24 cellular contexts compared by ENCODE assay signal in the genomic region with DNA sequence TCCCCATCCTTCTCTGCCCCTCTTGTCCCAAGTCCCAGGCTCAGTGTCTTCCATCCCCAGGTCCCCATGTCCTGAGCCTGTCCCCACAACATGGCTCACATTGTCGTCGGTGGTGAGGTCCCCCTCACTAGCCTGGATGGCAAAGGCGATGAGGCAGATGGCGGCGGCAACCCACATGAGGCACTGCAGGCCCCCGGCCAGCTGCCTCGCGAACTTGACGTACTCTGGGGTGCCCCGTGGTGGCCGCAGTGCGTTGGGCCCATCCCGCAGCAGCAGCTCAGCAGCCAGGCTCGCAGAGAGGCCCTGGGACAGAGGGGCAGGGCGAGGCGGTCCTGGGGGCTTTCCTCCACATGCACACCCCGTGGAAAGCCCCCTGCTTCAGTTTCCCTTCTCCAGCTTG. TPM values are rescaled to one million over a fixed set of nuclear protein-coding genes. Genes with fewer than 3 reads are reported as not detected.
DNase-seq lines count a peak whose midpoint lies in the region; ATAC-seq, FAIRE-seq and TF ChIP-seq lines count a peak whose summit lies in the region.
"Had no signal": no experiment of that assay in that cellular context is flagged by ENCODE, and none has a peak within 500 bp of the region (broad histone marks: within the 10 kb centered on the region; RNA-seq: fewer than 3 reads in every experiment).

No MANE protein-coding gene starts in this region.

- DNase-seq in Right ventricle myocardium superior (peak; percentile 33), left cardiac atrium (no peak), HuH-7.5 (ENCODE audit: low spot score) (peak; percentile 2), H1 (ENCODE audit: low read depth in 1 of 2, low spot score in 2 of 2) (no peak), neuronal stem cell (ENCODE audit: low spot score) (no peak)
- DNase-seq in stimulated activated effector memory CD8-positive, alpha-beta T cell treated with anti-CD3 and anti-CD28 coated beads, Interleukin-12 subunit alpha, Interleukin-12 subunit beta, amount 100 ng/mL, for 72 hours (ENCODE audit: low spot score in 2 of 2) = no peak
- DNase-seq in stimulated activated CD4-positive, alpha-beta T cell treated with anti-CD3 and anti-CD28 coated beads, Interleukin-4, amount 100 ng/mL, for 1 hour = no peak
- DNase-seq: ACHN; BE2C; C1 segment of cervical spinal cord; CD4-positive, CD25-positive, alpha-beta regulatory T cell; CD8-positive, alpha-beta memory T cell; COR-L47; DMS153; DMS79; GDM1; GOT3; H9; IMR-90 had no signal

- peaks cover 8% of the 10 kb centered on the region for H3K4me1 Mint-ChIP-seq in stimulated activated effector memory CD8-positive, alpha-beta T cell treated with anti-CD3 and anti-CD28 coated beads, Interleukin-12 subunit alpha, Interleukin-12 subunit beta, amount 100 ng/mL, for 72 hours

- no peaks in the 10 kb centered on the region for H3K9me3 Mint-ChIP-seq in stimulated activated effector memory CD8-positive, alpha-beta T cell treated with anti-CD3 and anti-CD28 coated beads, Interleukin-12 subunit alpha, Interleukin-12 subunit beta, amount 100 ng/mL, for 72 hours
- H3K9me3 Mint-ChIP-seq: CD4-positive, CD25-positive, alpha-beta regulatory T cell; CD8-positive, alpha-beta memory T cell had no signal

- no peak overlapping the region for H3K4me3 ChIP-seq in H1 (ENCODE audit: extremely low read depth in 1 of 4, insufficient read depth in 2 of 4, low read depth in 3 of 4, low read length in 4 of 4)
- H3K4me3 ChIP-seq in neuronal stem cell (ENCODE audit: low read length in 2 of 2) = peak overlapping the region in 1 of 2 donors; percentile 58
- H3K4me3 ChIP-seq: K562 had no signal

- TF ChIP-seq POLR2A in H1 (IDR thresholded peaks at IDR 0.05; ENCODE audit: control extremely low read depth in 1 of 2, low read depth in 2 of 2, low read length in 2 of 2) = no peak

- H3K4me1 ChIP-seq in H1 (replicated peaks in 1 of 4; ENCODE audit: control insufficient read depth in 3 of 4, insufficient read depth in 4 of 4, low read length in 3 of 4) = peaks cover 0 to 6% (median 4%) of the 10 kb centered on the region in 4 experiments; a peak in 3 of 7 replicates
- peaks cover 0 to 3% of the 10 kb centered on the region in 2 donors for H3K4me1 ChIP-seq in neuronal stem cell (ENCODE audit: control insufficient read depth in 2 of 2, insufficient read depth in 1 of 2, low read depth in 1 of 2, low read length in 2 of 2)
- H3K4me1 ChIP-seq: BE2C had no signal

- H3K9ac ChIP-seq in H1 (replicated peaks in 1 of 4; ENCODE audit: extremely low read depth in 1 of 4, low read depth in 3 of 4, low read length in 3 of 4) = no peak overlapping the region
- no peak overlapping the region for H3K9ac ChIP-seq in neuronal stem cell (ENCODE audit: low read depth, low read length, poor library complexity)

- no peaks in the 10 kb centered on the region for H3K36me3 Mint-ChIP-seq in stimulated activated effector memory CD8-positive, alpha-beta T cell treated with anti-CD3 and anti-CD28 coated beads, Interleukin-12 subunit alpha, Interleukin-12 subunit beta, amount 100 ng/mL, for 72 hours
- H3K36me3 Mint-ChIP-seq: CD4-positive, CD25-positive, alpha-beta regulatory T cell; CD8-positive, alpha-beta memory T cell had no signal

- H2BK15ac ChIP-seq in H1 (ENCODE audit: low read length) = peak overlapping the region; percentile 40; the same call in 1 of the 2 replicates
- peak overlapping the region; percentile 58 for H2BK15ac ChIP-seq in neuronal stem cell (ENCODE audit: low read length)

- H3K4me2 ChIP-seq in H1 (ENCODE audit: insufficient read depth in 1 of 2, low read depth in 2 of 2, low read length in 2 of 2) = no peak overlapping the region
- H3K4me2 ChIP-seq in neuronal stem cell (ENCODE audit: insufficient read depth, low read length, poor library complexity, severe bottlenecking) = no peak overlapping the region

- no peak overlapping the region for H3K14ac ChIP-seq in H1 (ENCODE audit: insufficient read length)
- peak overlapping the region; percentile 47 for H3K14ac ChIP-seq in neuronal stem cell (ENCODE audit: low read length)

- H3K23me2 ChIP-seq in H1 (ENCODE audit: low read depth, low read length) = peaks cover 4% of the 10 kb centered on the region; the same call in 1 of the 2 replicates

- WGBS in H1 (ENCODE audit: extremely low coverage in 1 of 2, insufficient coverage in 1 of 2, insufficient read length in 1 of 2, insufficient replicate concordance in 2 of 2, low coverage in 1 of 2, low lambda C conversion rate in 2 of 2, missing lambda C conversion rate in 1 of 2), 2 experiments = 74% methylated on average over 16 of the region's 17 CpGs; no CpG with 5 or more reads in 1 of the 2 experiments
- WGBS in neuronal stem cell (ENCODE audit: extremely low coverage in 2 of 2, insufficient read length in 2 of 2, insufficient replicate concordance in 1 of 2), 2 donors = no CpG with 5 or more reads among the region's 17 CpGs

- H4K8ac ChIP-seq in H1 (ENCODE audit: extremely low read depth, insufficient read depth, low read length) (no peak overlapping the region; the same call in 1 of the 2 replicates), neuronal stem cell (ENCODE audit: low read depth, low read length) (no peak overlapping the region)

- H2BK20ac ChIP-seq in H1 (ENCODE audit: low read length) = no peak overlapping the region

- CTCF ChIA-PET in H1 (lab: Charles Lee; ENCODE audit: partially characterized antibody) = interaction anchor here (0.7 to 3.1 kb wide), 3 partner anchors 29 to 130 kb away, joined by 3 to 19 read pairs (median 3); no protein-coding TSS in a partner anchor

- ATAC-seq in Right ventricle myocardium superior (ENCODE audit: poor library complexity) (no peak), left cardiac atrium (no peak), GM18511 (IDR thresholded peaks at IDR 0.05; ENCODE audit: unreplicated experiment) (no peak)
- ATAC-seq in stimulated activated effector memory CD8-positive, alpha-beta T cell treated with anti-CD3 and anti-CD28 coated beads, Interleukin-12 subunit alpha, Interleukin-12 subunit beta, amount 100 ng/mL, for 72 hours = no peak
- ATAC-seq: K562 had no signal

- H2BK5ac ChIP-seq in H1 (ENCODE audit: low read depth, low read length) (no peak overlapping the region), neuronal stem cell (ENCODE audit: low read length) (no peak overlapping the region)

- no peak for FAIRE-seq in H1 (lab: Jason Lieb, UNC)
- FAIRE-seq: K562 had no signal

- H3K79me2 ChIP-seq in H1 (ENCODE audit: control insufficient read depth in 1 of 2, insufficient read depth in 2 of 2, low read length in 2 of 2) = no peaks in the 10 kb centered on the region

- no peak overlapping the region for H3K4ac ChIP-seq in H1 (replicated peaks; ENCODE audit: insufficient read length, low read depth, low read length)
- H3K4ac ChIP-seq in neuronal stem cell (ENCODE audit: low read length) = no peak overlapping the region

- H4K91ac ChIP-seq in H1 (replicated peaks; ENCODE audit: insufficient read length, low read length) = no peak overlapping the region
- H4K91ac ChIP-seq in neuronal stem cell (ENCODE audit: low read depth, low read length, poor library complexity) = no peak overlapping the region

- H3K23ac ChIP-seq in H1 (ENCODE audit: insufficient read length) (no peak overlapping the region), neuronal stem cell (ENCODE audit: low read depth, low read length, poor library complexity) (peak overlapping the region; percentile 52)

- H4K20me1 ChIP-seq in H1 (replicated peaks in 1 of 2; ENCODE audit: control insufficient read depth in 1 of 2, insufficient read depth in 2 of 2, low read length in 2 of 2) = peaks cover 7 to 8% of the 10 kb centered on the region in 2 experiments

- H4K5ac ChIP-seq in H1 (ENCODE audit: insufficient read length, low read depth, low read length) = no peak overlapping the region

- no peak for TF ChIP-seq EP300 in H1 (IDR thresholded peaks at IDR 0.05; ENCODE audit: borderline replicate concordance in 1 of 2, low read depth in 2 of 2, low read length in 2 of 2)

- H3K18ac ChIP-seq in H1 (ENCODE audit: extremely low read depth, low read length) = no peak overlapping the region
- no peak overlapping the region for H3K18ac ChIP-seq in neuronal stem cell (ENCODE audit: low read length)

- H3K27ac Mint-ChIP-seq in stimulated activated effector memory CD8-positive, alpha-beta T cell treated with anti-CD3 and anti-CD28 coated beads, Interleukin-12 subunit alpha, Interleukin-12 subunit beta, amount 100 ng/mL, for 72 hours = no peak overlapping the region
- H3K27ac Mint-ChIP-seq: CD4-positive, CD25-positive, alpha-beta regulatory T cell; CD8-positive, alpha-beta memory T cell had no signal

- H3K9me3 ChIP-seq in H1 (ENCODE audit: insufficient read depth in 2 of 2, low read depth in 1 of 2, low read length in 1 of 2) (no peaks in the 10 kb centered on the region; a peak in 1 of 4 replicates), neuronal stem cell (replicated peaks in 1 of 2; ENCODE audit: control insufficient read depth in 2 of 2, insufficient read depth in 1 of 2, low read depth in 1 of 2, low read length in 2 of 2) (peaks cover 0 to 4% of the 10 kb centered on the region in 2 donors)
- H3K9me3 ChIP-seq: BE2C had no signal

- H3K56ac ChIP-seq in H1 (replicated peaks; ENCODE audit: insufficient read length, low read depth, low read length) = no peak overlapping the region

- no peak overlapping the region for H3K4me3 Mint-ChIP-seq in stimulated activated effector memory CD8-positive, alpha-beta T cell treated with anti-CD3 and anti-CD28 coated beads, Interleukin-12 subunit alpha, Interleukin-12 subunit beta, amount 100 ng/mL, for 72 hours
- H3K4me3 Mint-ChIP-seq: CD4-positive, CD25-positive, alpha-beta regulatory T cell; CD8-positive, alpha-beta memory T cell had no signal

- intact Hi-C loops in Right ventricle myocardium superior (cut with DNase I) (no loop called here), left cardiac atrium (cut with DNase I) (no loop called here)

- H3K27ac ChIP-seq in H1 (ENCODE audit: low read depth, low read length) (no peak overlapping the region), neuronal stem cell (replicated peaks; ENCODE audit: low read length) (no peak overlapping the region)

- no peak for TF ChIP-seq RAD21 in H1 (IDR thresholded peaks at IDR 0.05 in 1 of 2, conservative IDR thresholded peaks at IDR 0.05 in 1 of 2; ENCODE audit: low read depth in 2 of 2, low read length in 2 of 2)

- H2AFZ ChIP-seq in H1 (ENCODE audit: low read length) (no peak overlapping the region), neuronal stem cell (ENCODE audit: low read length) (peak overlapping the region; percentile 63)

- no peak overlapping the region for H2BK120ac ChIP-seq in H1 (replicated peaks; ENCODE audit: low read depth, low read length)
- H2BK120ac ChIP-seq in neuronal stem cell (ENCODE audit: low read depth, low read length) = no peak overlapping the region

- H3K27me3 ChIP-seq in H1 (replicated peaks in 1 of 4; ENCODE audit: control insufficient read depth in 3 of 4, extremely low read depth in 1 of 4, insufficient read depth in 3 of 4, low read length in 3 of 4) (peaks cover 0 to 16% (median 9%) of the 10 kb centered on the region in 4 experiments; a peak in 5 of 7 replicates), neuronal stem cell (ENCODE audit: control insufficient read depth in 3 of 3, insufficient read depth in 3 of 3, low read depth in 1 of 3, low read length in 3 of 3) (peaks cover 2 to 54% (median 23%) of the 10 kb centered on the region in 3 experiments)

- H3K36me3 ChIP-seq in H1 (ENCODE audit: control insufficient read depth in 2 of 4, insufficient read depth in 4 of 4, low read length in 3 of 4) = no peaks in the 10 kb centered on the region
- H3K36me3 ChIP-seq in neuronal stem cell (replicated peaks in 1 of 2; ENCODE audit: control insufficient read depth in 2 of 2, insufficient read depth in 2 of 2, low read length in 2 of 2) = no peaks in the 10 kb centered on the region
- H3K36me3 ChIP-seq: BE2C had no signal

- H2BK12ac ChIP-seq in H1 (ENCODE audit: low read depth, low read length) (no peak overlapping the region; the same call in 1 of the 2 replicates), neuronal stem cell (ENCODE audit: low read length) (no peak overlapping the region)

- TF ChIP-seq CTCF in H1 (IDR thresholded peaks at IDR 0.05; ENCODE audit: control extremely low read depth in 1 of 3, insufficient read depth in 1 of 3, low read depth in 1 of 3, low read length in 3 of 3) = peak in 1 of 3 experiments; percentile 2; a peak in 1 of 4 replicates

- H2AK5ac ChIP-seq in H1 (ENCODE audit: low read depth, low read length) = no peak overlapping the region
- peak overlapping the region; percentile 74 for H2AK5ac ChIP-seq in neuronal stem cell (ENCODE audit: low read depth, low read length)

- H3K79me1 ChIP-seq in H1 (ENCODE audit: low read depth, low read length) (no peaks in the 10 kb centered on the region), neuronal stem cell (ENCODE audit: low read depth, low read length) (peaks cover 2% of the 10 kb centered on the region)

- POLR2A ChIA-PET in H1 (lab: Charles Lee; ENCODE audit: partially characterized antibody) = interaction anchor here (1.6 kb wide), 1 partner anchor 80 kb away, joined by 5 read pairs; no protein-coding TSS in a partner anchor

RNA-seq across cellular contexts. Expression of a gene that starts 1.1 kb away (rescaled TPM):
- not detected for total RNA-seq in Right ventricle myocardium superior
- total RNA-seq in left cardiac atrium = not detected
- 0.31 and 0.50 TPM in 2 replicates for total RNA-seq in H1 (2021; fragmentation: NEBNext Ultra II Directional; extraction: Animal tissue kit (Norgen Biotek cat#: 25700))
- 1.2 and 1.4 TPM in 2 replicates for polyA plus RNA-seq in H1 (2011; rRNA removed)
- polyA plus RNA-seq in H1 (2011; cell fraction: cytosol; rRNA removed) = 0.90 TPM
- 1.8 TPM for polyA plus RNA-seq in H1 (2011; cell fraction: nucleus; rRNA removed)
- 0.52 to 0.69 TPM (median 0.65 TPM) in 4 replicates for polyA plus RNA-seq in H1 (2012, experiment 1 of 2)
- 0.45 TPM for polyA plus RNA-seq in H1 (2012, experiment 2 of 2)
- 0.43 TPM for polyA plus RNA-seq in H1 (2013, experiment 1 of 2)
- polyA plus RNA-seq in H1 (2013, experiment 2 of 2) = 0.52 TPM
- polyA minus RNA-seq in H1 (2011; rRNA and poly(A)+ RNA removed) = 0.06 and 0.71 TPM in 2 replicates
- not detected for polyA minus RNA-seq in H1 (2011; cell fraction: cytosol; rRNA and poly(A)+ RNA removed)
- polyA minus RNA-seq in H1 (2011; cell fraction: nucleus; rRNA and poly(A)+ RNA removed) = 0.90 TPM
- 0.04 TPM for polyA plus RNA-seq in neuronal stem cell (2013, experiment 1 of 2)
- 0.03 TPM for polyA plus RNA-seq in neuronal stem cell (2013, experiment 2 of 2)
- total RNA-seq: A172; CD4-positive, CD25-positive, alpha-beta regulatory T cell; CD8-positive, alpha-beta memory T cell; Daoy; HT-29; IMR-90; K562 had no signal
- polyA plus RNA-seq: CD4-positive, CD25-positive, alpha-beta regulatory T cell; CD8-positive, alpha-beta memory T cell; IMR-90 had no signal

RNA-seq across cellular contexts. Expression of a gene that starts 16.9 kb away (rescaled TPM):
- total RNA-seq in Right ventricle myocardium superior (75.7 TPM), left cardiac atrium (10 to 100 TPM; 78.1 to 87.5 TPM)
- total RNA-seq in H1 (2021; fragmentation: NEBNext Ultra II Directional; extraction: Animal tissue kit (Norgen Biotek cat#: 25700)) = 157 and 159 TPM in 2 replicates
- 372 and 418 TPM in 2 replicates for polyA plus RNA-seq in H1 (2011; rRNA removed)
- 257 TPM for polyA plus RNA-seq in H1 (2011; cell fraction: cytosol; rRNA removed)
- 316 TPM for polyA plus RNA-seq in H1 (2011; cell fraction: nucleus; rRNA removed)
- 210 to 273 TPM (median 258 TPM) in 4 replicates for polyA plus RNA-seq in H1 (2012, experiment 1 of 2)
- polyA plus RNA-seq in H1 (2012, experiment 2 of 2) = 369 TPM
- polyA plus RNA-seq in H1 (2013, experiment 1 of 2) = 172 TPM
- 215 TPM for polyA plus RNA-seq in H1 (2013, experiment 2 of 2)
- polyA minus RNA-seq in H1 (2011; rRNA and poly(A)+ RNA removed) = 274 and 284 TPM in 2 replicates
- polyA minus RNA-seq in H1 (2011; cell fraction: cytosol; rRNA and poly(A)+ RNA removed) = 109 TPM
- polyA minus RNA-seq in H1 (2011; cell fraction: nucleus; rRNA and poly(A)+ RNA removed) = 72.1 TPM
- polyA plus RNA-seq in neuronal stem cell (2013, experiment 1 of 2) = 86.7 TPM
- polyA plus RNA-seq in neuronal stem cell (2013, experiment 2 of 2) = 90.3 TPM

RNA-seq across cellular contexts. Expression of a gene that starts 23.6 kb away (rescaled TPM):
- total RNA-seq in Right ventricle myocardium superior = not detected
- not detected for total RNA-seq in left cardiac atrium
- not detected in 2 replicates for total RNA-seq in H1 (2021; fragmentation: NEBNext Ultra II Directional; extraction: Animal tissue kit (Norgen Biotek cat#: 25700))
- polyA plus RNA-seq in H1 (2011; rRNA removed) = 0.25 TPM in 1 of 2 replicates, not detected in the other
- not detected for polyA plus RNA-seq in H1 (2011; cell fraction: cytosol; rRNA removed)
- polyA plus RNA-seq in H1 (2011; cell fraction: nucleus; rRNA removed) = not detected
- not detected in 4 replicates for polyA plus RNA-seq in H1 (2012, experiment 1 of 2)
- not detected for polyA plus RNA-seq in H1 (2012, experiment 2 of 2)
- polyA plus RNA-seq in H1 (2013, experiment 1 of 2) = not detected
- polyA plus RNA-seq in H1 (2013, experiment 2 of 2) = not detected
- not detected in 2 replicates for polyA minus RNA-seq in H1 (2011; rRNA and poly(A)+ RNA removed)
- not detected for polyA minus RNA-seq in H1 (2011; cell fraction: cytosol; rRNA and poly(A)+ RNA removed)
- not detected for polyA minus RNA-seq in H1 (2011; cell fraction: nucleus; rRNA and poly(A)+ RNA removed)
- polyA plus RNA-seq in neuronal stem cell (2013, experiment 1 of 2) = not detected
- not detected for polyA plus RNA-seq in neuronal stem cell (2013, experiment 2 of 2)
- total RNA-seq: A172; CD4-positive, CD25-positive, alpha-beta regulatory T cell; CD8-positive, alpha-beta memory T cell; Daoy; H9; HT-29; IMR-90; K562 had no signal
- polyA plus RNA-seq: CD4-positive, CD25-positive, alpha-beta regulatory T cell; CD8-positive, alpha-beta memory T cell; IMR-90; K562 had no signal

RNA-seq across cellular contexts. Expression of a gene that starts 29.1 kb away (rescaled TPM):
- not detected for total RNA-seq in Right ventricle myocardium superior
- total RNA-seq in left cardiac atrium = not detected
- not detected in 2 replicates for total RNA-seq in H1 (2021; fragmentation: NEBNext Ultra II Directional; extraction: Animal tissue kit (Norgen Biotek cat#: 25700))
- polyA plus RNA-seq in H1 (2011; rRNA removed) = 0.26 and 0.47 TPM in 2 replicates
- 0.44 TPM for polyA plus RNA-seq in H1 (2011; cell fraction: cytosol; rRNA removed)
- 0.44 TPM for polyA plus RNA-seq in H1 (2011; cell fraction: nucleus; rRNA removed)
- 0.12 to 0.39 TPM (median 0.20 TPM) in 3 of 4 replicates, not detected in the other for polyA plus RNA-seq in H1 (2012, experiment 1 of 2)
- polyA plus RNA-seq in H1 (2012, experiment 2 of 2) = 0.14 TPM
- 0.06 TPM for polyA plus RNA-seq in H1 (2013, experiment 1 of 2)
- not detected for polyA plus RNA-seq in H1 (2013, experiment 2 of 2)
- 0.15 TPM in 1 of 2 replicates, not detected in the other for polyA minus RNA-seq in H1 (2011; rRNA and poly(A)+ RNA removed)
- not detected for polyA minus RNA-seq in H1 (2011; cell fraction: cytosol; rRNA and poly(A)+ RNA removed)
- not detected for polyA minus RNA-seq in H1 (2011; cell fraction: nucleus; rRNA and poly(A)+ RNA removed)
- 0.03 TPM for polyA plus RNA-seq in neuronal stem cell (2013, experiment 1 of 2)
- polyA plus RNA-seq in neuronal stem cell (2013, experiment 2 of 2) = not detected
- total RNA-seq: A172; CD4-positive, CD25-positive, alpha-beta regulatory T cell; CD8-positive, alpha-beta memory T cell; Daoy; H9; HT-29; IMR-90; K562 had no signal
- polyA plus RNA-seq: CD4-positive, CD25-positive, alpha-beta regulatory T cell; CD8-positive, alpha-beta memory T cell; IMR-90 had no signal

RNA-seq across cellular contexts. Expression of a gene that starts 34.2 kb away (rescaled TPM):
- not detected for total RNA-seq in Right ventricle myocardium superior
- total RNA-seq in left cardiac atrium = not detected
- not detected in 2 replicates for total RNA-seq in H1 (2021; fragmentation: NEBNext Ultra II Directional; extraction: Animal tissue kit (Norgen Biotek cat#: 25700))
- polyA plus RNA-seq in H1 (2011; rRNA removed) = not detected in 2 replicates
- polyA plus RNA-seq in H1 (2011; cell fraction: cytosol; rRNA removed) = not detected
- not detected for polyA plus RNA-seq in H1 (2011; cell fraction: nucleus; rRNA removed)
- polyA plus RNA-seq in H1 (2012, experiment 1 of 2) = 0.28 TPM in 1 of 4 replicates, not detected in the others
- polyA plus RNA-seq in H1 (2012, experiment 2 of 2) = 0.16 TPM
- not detected for polyA plus RNA-seq in H1 (2013, experiment 1 of 2)
- polyA plus RNA-seq in H1 (2013, experiment 2 of 2) = not detected
- polyA minus RNA-seq in H1 (2011; rRNA and poly(A)+ RNA removed) = not detected in 2 replicates
- polyA minus RNA-seq in H1 (2011; cell fraction: cytosol; rRNA and poly(A)+ RNA removed) = not detected
- not detected for polyA minus RNA-seq in H1 (2011; cell fraction: nucleus; rRNA and poly(A)+ RNA removed)
- polyA plus RNA-seq in neuronal stem cell (2013, experiment 1 of 2) = 0.06 TPM
- polyA plus RNA-seq in neuronal stem cell (2013, experiment 2 of 2) = 0.10 TPM
- total RNA-seq: A172; CD4-positive, CD25-positive, alpha-beta regulatory T cell; CD8-positive, alpha-beta memory T cell; HT-29 had no signal
- polyA plus RNA-seq: CD4-positive, CD25-positive, alpha-beta regulatory T cell; CD8-positive, alpha-beta memory T cell; K562 had no signal

Comparison
In these comparisons a context has a peak if more than half of its experiments do, and no peak if none do; other contexts are left out.
1. DNase-seq: peak in Right ventricle myocardium superior (single experiment) and HuH-7.5 (single experiment); none in left cardiac atrium (single experiment), H1 (0 of 2), neuronal stem cell (single experiment), stimulated activated effector memory CD8-positive, alpha-beta T cell treated with anti-CD3 and anti-CD28 coated beads, Interleukin-12 subunit alpha, Interleukin-12 subunit beta, amount 100 ng/mL, for 72 hours (0 of 2) and stimulated activated CD4-positive, alpha-beta T cell treated with anti-CD3 and anti-CD28 coated beads, Interleukin-4, amount 100 ng/mL, for 1 hour (single experiment).